In genomic region chr1:207335695-207336363, GRCh38 we compare ENCODE assay signal across 8 cellular contexts. TPM values are rescaled to one million over a fixed set of nuclear protein-coding genes. Genes with fewer than 3 reads are reported as not detected.
DNase-seq lines count a peak whose midpoint lies in the region; ATAC-seq and TF ChIP-seq lines count a peak whose summit lies in the region.

No MANE protein-coding gene starts in this region.

- POLR2A ChIA-PET in CD8-positive, alpha-beta memory T cell (lab: Charles Lee), result interaction anchor here (2.0 kb wide), 1 partner anchor 14 kb away, joined by 30 read pairs; the partner anchor contains the start of gene CD55

- H3K36me3 Mint-ChIP-seq in CD8-positive, alpha-beta memory T cell, result peaks cover 32 to 65% (median 32%) of the 10 kb centered on the region in 3 donors
- H3K36me3 Mint-ChIP-seq in activated T-helper 1 cell treated with anti-CD3 and anti-CD28 coated beads, Interleukin-12 subunit alpha, Interleukin-12 subunit beta, Interleukin-2, Interleukin-4 antibody, amounts not matched to agents 30 ng/mL and 10 ng/mL and 1 ng/mL, durations not matched to agents 14 hours and 24 hours and 36 hours (ENCODE audit: low read depth), result peaks cover 59% of the 10 kb centered on the region

- peaks cover 4% of the 10 kb centered on the region for H3K9me3 ChIP-seq in CD8-positive, alpha-beta memory T cell (ENCODE audit: low read length)
- H3K9me3 ChIP-seq in mucosa of descending colon, result peaks cover 6% of the 10 kb centered on the region

- TF ChIP-seq CTCF in mucosa of descending colon (IDR thresholded peaks at IDR 0.05), result no peak

- peak overlapping the region; percentile 29 to 67 (median 49) for H3K4me3 Mint-ChIP-seq in CD8-positive, alpha-beta memory T cell
- peak overlapping the region; percentile 44 for H3K4me3 Mint-ChIP-seq in activated T-helper 1 cell treated with anti-CD3 and anti-CD28 coated beads, Interleukin-12 subunit alpha, Interleukin-12 subunit beta, Interleukin-2, Interleukin-4 antibody, amounts not matched to agents 30 ng/mL and 10 ng/mL and 1 ng/mL, durations not matched to agents 14 hours and 24 hours and 36 hours

- peak overlapping the region; percentile 11 for H3K4me3 ChIP-seq in CD8-positive, alpha-beta memory T cell (ENCODE audit: low read length)
- no peak overlapping the region for H3K4me3 ChIP-seq in mucosa of descending colon

- peaks cover 23% of the 10 kb centered on the region for H3K36me3 ChIP-seq in CD8-positive, alpha-beta memory T cell (ENCODE audit: insufficient read depth, low read length)
- no peaks in the 10 kb centered on the region for H3K36me3 ChIP-seq in mucosa of descending colon (ENCODE audit: low read depth)

- CTCF ChIA-PET in CD8-positive, alpha-beta memory T cell (lab: Charles Lee), result interaction anchor here (2.8 kb wide), 1 partner anchor 14 kb away, joined by 13 read pairs; the partner anchor contains the start of gene CD55

- peak; percentile 66 for ATAC-seq in GM19328 (IDR thresholded peaks at IDR 0.05; ENCODE audit: unreplicated experiment)
- peak; percentile 60 for ATAC-seq in HG03196 (IDR thresholded peaks at IDR 0.05; ENCODE audit: unreplicated experiment)
- ATAC-seq in mucosa of descending colon, result peak; percentile 53

- H3K4me1 Mint-ChIP-seq in CD8-positive, alpha-beta memory T cell, result peaks cover 55 to 72% (median 62%) of the 10 kb centered on the region in 3 donors
- peaks cover 63% of the 10 kb centered on the region for H3K4me1 Mint-ChIP-seq in activated T-helper 1 cell treated with anti-CD3 and anti-CD28 coated beads, Interleukin-12 subunit alpha, Interleukin-12 subunit beta, Interleukin-2, Interleukin-4 antibody, amounts not matched to agents 30 ng/mL and 10 ng/mL and 1 ng/mL, durations not matched to agents 14 hours and 24 hours and 36 hours (ENCODE audit: low read depth)

- peaks cover 9 to 16% (median 14%) of the 10 kb centered on the region in 5 donors for H3K9me3 Mint-ChIP-seq in CD8-positive, alpha-beta memory T cell
- H3K9me3 Mint-ChIP-seq in activated T-helper 1 cell treated with anti-CD3 and anti-CD28 coated beads, Interleukin-12 subunit alpha, Interleukin-12 subunit beta, Interleukin-2, Interleukin-4 antibody, amounts not matched to agents 30 ng/mL and 10 ng/mL and 1 ng/mL, durations not matched to agents 14 hours and 24 hours and 36 hours, result peaks cover 18% of the 10 kb centered on the region

- intact Hi-C loops in activated T-helper 1 cell treated with anti-CD3 and anti-CD28 coated beads, Interleukin-12 subunit alpha, Interleukin-12 subunit beta, Interleukin-2, Interleukin-4 antibody, amounts not matched to agents 30 ng/mL and 10 ng/mL and 1 ng/mL, durations not matched to agents 14 hours and 24 hours and 36 hours (cut with micrococcal nuclease), result loop anchor here (1.0 to 5.0 kb wide), 11 partner anchors 15 to 491 kb away; partner anchors contain the start of genes CD55, FCMR, PFKFB2 and YOD1
- intact Hi-C loops in mucosa of descending colon (cut with DNase I, micrococcal nuclease), result no loop called here

- peak in 1 of 5 donors; percentile 44 for DNase-seq in CD8-positive, alpha-beta memory T cell
- DNase-seq in activated T-helper 1 cell treated with anti-CD3 and anti-CD28 coated beads, Interleukin-12 subunit alpha, Interleukin-12 subunit beta, Interleukin-2, Interleukin-4 antibody, amounts not matched to agents 30 ng/mL and 10 ng/mL and 1 ng/mL, durations not matched to agents 14 hours and 24 hours and 36 hours (ENCODE audit: low spot score), result no peak
- DNase-seq in mucosa of descending colon (no peak), NCI-H748 (lab: John Stamatoyannopoulos, UW; ENCODE audit: unreplicated experiment) (no peak), NCI-H1092 (lab: John Stamatoyannopoulos, UW) (no peak), globus pallidus (ENCODE audit: low spot score) (no peak)

- peak overlapping the region; percentile 35 for H3K27ac ChIP-seq in CD8-positive, alpha-beta memory T cell (ENCODE audit: low read depth, low read length)

- peaks cover 0 to 1% of the 10 kb centered on the region in 2 donors for H3K27me3 Mint-ChIP-seq in CD8-positive, alpha-beta memory T cell
- H3K27me3 Mint-ChIP-seq in activated T-helper 1 cell treated with anti-CD3 and anti-CD28 coated beads, Interleukin-12 subunit alpha, Interleukin-12 subunit beta, Interleukin-2, Interleukin-4 antibody, amounts not matched to agents 30 ng/mL and 10 ng/mL and 1 ng/mL, durations not matched to agents 14 hours and 24 hours and 36 hours (ENCODE audit: insufficient read depth), result peaks cover 2% of the 10 kb centered on the region

- peaks cover 44% of the 10 kb centered on the region for H3K4me1 ChIP-seq in CD8-positive, alpha-beta memory T cell (ENCODE audit: insufficient read depth, low read length)
- no peaks in the 10 kb centered on the region for H3K4me1 ChIP-seq in mucosa of descending colon (ENCODE audit: low read depth)

- H3K27me3 ChIP-seq in CD8-positive, alpha-beta memory T cell (ENCODE audit: insufficient read depth, low read length, poor library complexity, severe bottlenecking), result no peaks in the 10 kb centered on the region

- peak overlapping the region; percentile 73 to 93 (median 88) for H3K27ac Mint-ChIP-seq in CD8-positive, alpha-beta memory T cell
- peak overlapping the region; percentile 89 for H3K27ac Mint-ChIP-seq in activated T-helper 1 cell treated with anti-CD3 and anti-CD28 coated beads, Interleukin-12 subunit alpha, Interleukin-12 subunit beta, Interleukin-2, Interleukin-4 antibody, amounts not matched to agents 30 ng/mL and 10 ng/mL and 1 ng/mL, durations not matched to agents 14 hours and 24 hours and 36 hours

RNA-seq across cellular contexts. Expression of gene CD55, which starts 14.4 kb away (rescaled TPM):
- total RNA-seq in CD8-positive, alpha-beta memory T cell, result 10 to 100 TPM; 85.2 to 94.6 TPM
- polyA plus RNA-seq in CD8-positive, alpha-beta memory T cell, result 61.1 TPM
- total RNA-seq in activated T-helper 1 cell treated with anti-CD3 and anti-CD28 coated beads, Interleukin-12 subunit alpha, Interleukin-12 subunit beta, Interleukin-2, Interleukin-4 antibody, amounts not matched to agents 30 ng/mL and 10 ng/mL and 1 ng/mL, durations not matched to agents 14 hours and 24 hours and 36 hours, result 177 and 178 TPM in 2 replicates
- total RNA-seq in mucosa of descending colon, result 10 to 100 TPM; 40.1 to 53.0 (median 50.8) TPM
